17 cellular contexts compared by ENCODE assay signal in the genomic region with DNA sequence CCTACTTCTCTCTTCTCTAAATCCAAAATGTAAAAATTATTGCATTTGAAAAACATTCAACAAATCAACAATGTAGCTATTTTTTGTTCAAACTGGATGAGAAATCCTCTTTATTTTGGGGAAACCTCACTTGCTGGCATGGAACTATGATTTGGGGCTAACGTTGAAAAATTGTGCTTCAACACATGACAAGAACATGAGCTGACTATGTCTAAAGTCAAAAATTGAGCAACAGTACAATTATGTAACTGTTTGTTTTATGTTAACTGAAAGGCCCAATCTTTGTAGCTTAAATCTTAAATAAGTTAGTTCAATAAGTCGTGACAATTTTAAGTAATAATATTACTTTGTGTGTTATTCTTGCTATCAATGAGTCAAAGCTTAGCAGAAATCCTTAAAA.
"Had no signal": no experiment of that assay in that cellular context is flagged by ENCODE, and none has a peak within 500 bp of the region (broad histone marks: within the 10 kb centered on the region; RNA-seq: fewer than 3 reads in every experiment).

No MANE protein-coding gene starts in this region.

- H3K36me3 ChIP-seq: neutrophil, right atrium auricular region, spleen, thyroid gland had no signal

- DNase-seq: activated B cell treated with CpG ODN at 0.5 μM for 24 hours; activated CD4-positive, alpha-beta T cell treated with anti-CD3 and anti-CD28 coated beads, Interleukin-2, amount 10 ng/mL, durations not matched to agents 24 days and 14 days; activated CD8-positive, alpha-beta memory T cell treated with anti-CD3 and anti-CD28 coated beads, Interleukin-2, amount 50 U/mL, for 4 hours; activated CD8-positive, alpha-beta T cell treated with anti-CD3 and anti-CD28 coated beads, Interleukin-2, amount 10 ng/mL, durations not matched to agents 7 days and 5 days; activated naive CD8-positive, alpha-beta T cell treated with anti-CD3 and anti-CD28 coated beads for 36 hours; activated T-cell treated with anti-CD3 and anti-CD28 coated beads, Interleukin-2, amount 50 U/mL, for 72 hours; foreskin fibroblast; left colon; mesenchymal stem cell; natural killer cell; spleen; stimulated activated naive CD8-positive, alpha-beta T cell treated with anti-CD3 and anti-CD28 coated beads, Interleukin-15, amount 100 ng/mL, for 72 hours; SW 1271; thyroid gland had no signal

- H3K4me3 ChIP-seq: right atrium auricular region, spleen, thyroid gland had no signal

- FAIRE-seq: urothelium cell line had no signal

- ATAC-seq: activated CD8-positive, alpha-beta T cell treated with anti-CD3 and anti-CD28 coated beads, Interleukin-2, amount 10 ng/mL, durations not matched to agents 7 days and 5 days; activated T-cell treated with anti-CD3 and anti-CD28 coated beads, Interleukin-2, amount 50 U/mL, for 72 hours; left colon; natural killer cell; stimulated activated naive CD8-positive, alpha-beta T cell treated with anti-CD3 and anti-CD28 coated beads, Interleukin-15, amount 100 ng/mL, for 72 hours had no signal

- H3K27ac ChIP-seq: neutrophil, right atrium auricular region, spleen, thyroid gland had no signal

- H3K9me3 ChIP-seq: neutrophil, right atrium auricular region, spleen, thyroid gland had no signal

- H3K4me1 ChIP-seq: right atrium auricular region, spleen had no signal

- H3K27me3 ChIP-seq: neutrophil, right atrium auricular region, spleen, thyroid gland had no signal
